In the genomic region with DNA sequence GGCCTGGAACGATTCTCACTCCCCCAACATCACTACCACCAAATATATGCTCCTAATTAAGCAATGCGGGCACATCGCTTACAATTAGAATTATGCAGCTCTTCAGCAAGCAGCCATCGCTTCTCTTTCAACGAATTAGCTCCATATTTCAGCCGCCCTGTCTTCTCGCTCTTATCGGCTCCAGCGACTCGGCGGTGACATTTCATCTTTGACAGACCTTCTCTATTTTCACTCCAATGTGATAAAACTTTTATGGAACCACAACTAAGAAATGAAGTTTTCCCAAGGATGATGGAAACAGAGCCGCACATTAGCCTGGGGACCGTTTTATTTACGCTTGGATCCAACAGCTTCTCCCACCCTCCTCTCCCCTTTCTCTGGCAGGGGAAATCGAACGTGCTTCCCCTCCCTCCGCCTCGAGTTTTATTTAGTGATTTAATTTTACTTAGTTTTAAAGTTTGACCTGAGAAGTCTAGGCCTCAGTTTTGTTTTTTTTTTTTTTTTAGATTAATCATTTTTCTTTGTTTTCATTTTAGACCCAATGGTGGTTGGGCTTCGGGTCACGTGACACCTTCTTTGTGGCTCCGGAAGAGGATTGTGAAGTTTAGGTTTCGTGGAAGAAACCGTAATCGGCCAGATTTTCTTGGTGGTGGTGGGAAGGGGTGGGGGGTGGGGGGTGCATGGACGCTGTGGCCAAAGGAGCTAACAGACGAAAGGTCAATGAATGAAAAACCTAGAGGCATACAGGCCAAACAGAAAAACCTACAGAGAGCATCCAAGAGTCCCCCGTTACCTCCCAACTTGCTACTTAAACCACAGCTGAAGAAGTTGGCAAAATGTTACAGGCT, we compare ENCODE assay signal across 8 cellular contexts. TPM values are rescaled to one million over a fixed set of nuclear protein-coding genes. Genes with fewer than 3 reads are reported as not detected.
DNase-seq lines count a peak whose midpoint lies in the region; ATAC-seq and TF ChIP-seq lines count a peak whose summit lies in the region.

No MANE protein-coding gene starts in this region.

- TF ChIP-seq POLR2A in right lobe of liver (IDR thresholded peaks at IDR 0.05) (no peak), transverse colon (IDR thresholded peaks at IDR 0.05) (no peak)

- H3K27me3 Mint-ChIP-seq in activated naive CD8-positive, alpha-beta T cell treated with anti-CD3 and anti-CD28 coated beads, Interleukin-2, amount 50 U/mL, for 24 hours, result peaks cover 2% of the 10 kb centered on the region

- H3K27me3 ChIP-seq in cardiac muscle cell (peaks cover 31% of the 10 kb centered on the region), right lobe of liver (no peaks in the 10 kb centered on the region), transverse colon (peaks cover 3% of the 10 kb centered on the region)

- DNase-seq in cardiac muscle cell (ENCODE audit: low read depth in 1 of 2, low spot score in 1 of 2) (peak in 1 of 2 donors; percentile 70), Right ventricle myocardium inferior (ENCODE audit: missing footprints) (no peak), right lobe of liver (no peak), transverse colon (no peak), NCI-H1694 treated with DMSO at 0.1 percent for 48 hours (lab: John Stamatoyannopoulos, UW) (no peak), NCI-H524 (lab: John Stamatoyannopoulos, UW) (no peak)
- DNase-seq in activated naive CD8-positive, alpha-beta T cell treated with anti-CD3 and anti-CD28 coated beads, Interleukin-2, amount 50 U/mL, for 24 hours, result no peak

- peak overlapping the region; percentile 59 for H3K4me3 Mint-ChIP-seq in activated naive CD8-positive, alpha-beta T cell treated with anti-CD3 and anti-CD28 coated beads, Interleukin-2, amount 50 U/mL, for 24 hours

- peak overlapping the region; percentile 47 for H3K27ac Mint-ChIP-seq in activated naive CD8-positive, alpha-beta T cell treated with anti-CD3 and anti-CD28 coated beads, Interleukin-2, amount 50 U/mL, for 24 hours

- H3K4me1 ChIP-seq in cardiac muscle cell (ENCODE audit: low read depth), result peaks cover 64% of the 10 kb centered on the region
- H3K4me1 ChIP-seq in right lobe of liver, result peaks cover 0 to 6% (median 0%) of the 10 kb centered on the region in 4 donors
- peaks cover 22 to 81% (median 42%) of the 10 kb centered on the region in 4 donors for H3K4me1 ChIP-seq in transverse colon

- peak overlapping the region; percentile 90 for H3K4me3 ChIP-seq in cardiac muscle cell
- no peak overlapping the region for H3K4me3 ChIP-seq in right lobe of liver
- H3K4me3 ChIP-seq in transverse colon, result peak overlapping the region in 1 of 4 donors; percentile 17

- WGBS in right lobe of liver (ENCODE audit: insufficient coverage, low coverage, low lambda C conversion rate, missing lambda C conversion rate), result 14% methylated on average over 27 of the region's 27 CpGs
- WGBS in transverse colon (ENCODE audit: low coverage in 1 of 2), 2 donors, result 53 to 56% methylated on average over 21 to 27 of the region's 27 CpGs

- intact Hi-C loops in Right ventricle myocardium inferior (cut with DNase I), result no loop called here
- intact Hi-C loops in right lobe of liver (cut with DNase I), result no loop called here
- intact Hi-C loops in transverse colon (cut with DNase I; ENCODE audit: low total_unique reads), result no loop called here

- no peaks in the 10 kb centered on the region for H3K36me3 Mint-ChIP-seq in activated naive CD8-positive, alpha-beta T cell treated with anti-CD3 and anti-CD28 coated beads, Interleukin-2, amount 50 U/mL, for 24 hours (ENCODE audit: low read depth)

- TF ChIP-seq EP300 in transverse colon (IDR thresholded peaks at IDR 0.05; ENCODE audit: low read depth), result no peak

- H3K27ac ChIP-seq in cardiac muscle cell (peak overlapping the region; percentile 98), right lobe of liver (peak overlapping the region in 2 of 3 donors; percentile 37 to 64), transverse colon (peak overlapping the region; percentile 89 to 95 (median 94))

- H3K9me3 ChIP-seq in cardiac muscle cell (ENCODE audit: low read depth) (no peaks in the 10 kb centered on the region), right lobe of liver (no peaks in the 10 kb centered on the region), transverse colon (no peaks in the 10 kb centered on the region)

- peaks cover 39% of the 10 kb centered on the region for H3K4me1 Mint-ChIP-seq in activated naive CD8-positive, alpha-beta T cell treated with anti-CD3 and anti-CD28 coated beads, Interleukin-2, amount 50 U/mL, for 24 hours

- no peak for TF ChIP-seq CTCF in cardiac muscle cell (IDR thresholded peaks at IDR 0.05; ENCODE audit: low read depth, low read length)
- no peak for TF ChIP-seq CTCF in right lobe of liver (IDR thresholded peaks at IDR 0.05)
- no peak for TF ChIP-seq CTCF in transverse colon (IDR thresholded peaks at IDR 0.05)

- in situ Hi-C loops in transverse colon (cut with MboI; ENCODE audit: low pct_ligation_motif_present in 1 of 4, low pct_unique_long_range_greater_than_20kb in 1 of 4, low sequenced_read_pairs in 3 of 4), result no loop called here

- H3K36me3 ChIP-seq in cardiac muscle cell (peaks cover 2% of the 10 kb centered on the region), right lobe of liver (no peaks in the 10 kb centered on the region), transverse colon (no peaks in the 10 kb centered on the region)

- ATAC-seq in Right ventricle myocardium inferior, result no peak
- ATAC-seq in activated naive CD8-positive, alpha-beta T cell treated with anti-CD3 and anti-CD28 coated beads, Interleukin-2, amount 50 U/mL, for 24 hours, result no peak
- no peak for ATAC-seq in right lobe of liver
- no peak for ATAC-seq in GM19395 (IDR thresholded peaks at IDR 0.05; ENCODE audit: unreplicated experiment)

- no peaks in the 10 kb centered on the region for H3K9me3 Mint-ChIP-seq in activated naive CD8-positive, alpha-beta T cell treated with anti-CD3 and anti-CD28 coated beads, Interleukin-2, amount 50 U/mL, for 24 hours

RNA-seq across cellular contexts. Expression of a gene that starts 3.2 kb away (rescaled TPM):
- total RNA-seq in cardiac muscle cell (111 and 114 TPM in 2 replicates), Right ventricle myocardium inferior (2.5 TPM), right lobe of liver (1 to 10 TPM; 1.1 to 1.9 (median 1.5) TPM), transverse colon (10 to 100 TPM in 3 of 4 donors, not detected in 1; 13.5 to 93.9 (median 13.8) TPM)
- polyA plus RNA-seq in cardiac muscle cell, result 107 and 116 TPM in 2 replicates

RNA-seq across cellular contexts. Expression of a gene that starts 17.3 kb away (rescaled TPM):
- total RNA-seq in cardiac muscle cell (5.9 and 6.6 TPM in 2 replicates), Right ventricle myocardium inferior (not detected), right lobe of liver (not detected), transverse colon (not detected)
- 9.1 and 12.4 TPM in 2 replicates for polyA plus RNA-seq in cardiac muscle cell

RNA-seq across cellular contexts. Expression of a gene that starts 30.1 kb away (rescaled TPM):
- total RNA-seq in cardiac muscle cell (12.2 and 12.5 TPM in 2 replicates), Right ventricle myocardium inferior (0.38 TPM), right lobe of liver (1 to 10 TPM in 1 of 6 experiments, under 1 TPM in 5; 0.31 to 1.1 (median 0.68) TPM), transverse colon (1 to 10 TPM in 3 of 4 donors, not detected in 1; 1.9 to 4.8 (median 2.0) TPM)
- polyA plus RNA-seq in cardiac muscle cell, result 5.4 TPM in 2 replicates

RNA-seq across cellular contexts. Expression of a gene that starts 42.0 kb away (rescaled TPM):
- 37.7 and 42.4 TPM in 2 replicates for total RNA-seq in cardiac muscle cell
- polyA plus RNA-seq in cardiac muscle cell, result 24.7 and 24.9 TPM in 2 replicates
- 1.2 TPM for total RNA-seq in Right ventricle myocardium inferior
- 1 to 10 TPM in 5 of 6 experiments, under 1 TPM in 1; 0.99 to 3.2 (median 2.6) TPM for total RNA-seq in right lobe of liver
- 10 to 100 TPM; 25.7 to 57.1 (median 34.9) TPM for total RNA-seq in transverse colon

RNA-seq across cellular contexts. Expression of a gene that starts 45.5 kb away (rescaled TPM):
- total RNA-seq in cardiac muscle cell (0.24 TPM in 1 of 2 replicates, not detected in the other), Right ventricle myocardium inferior (not detected), right lobe of liver (under 1 TPM in 5 of 6 experiments, not detected in 1; 0.11 to 0.29 (median 0.19) TPM), transverse colon (10 to 100 TPM; 10.5 to 35.4 (median 18.7) TPM)
- 0.46 and 1.9 TPM in 2 replicates for polyA plus RNA-seq in cardiac muscle cell
